Comparison of ENCODE assay signal across 27 cellular contexts in genomic region chr2:34030273-34030672, GRCh38.
"Had no signal": no experiment of that assay in that cellular context is flagged by ENCODE, and none has a peak within 500 bp of the region (broad histone marks: within the 10 kb centered on the region; RNA-seq: fewer than 3 reads in every experiment).

No MANE protein-coding gene starts in this region.

- H3K27me3 ChIP-seq: ascending aorta had no signal

- H3K36me3 ChIP-seq: ascending aorta had no signal

- DNase-seq: activated B cell treated with CpG ODN at 0.5 μM for 24 hours; activated CD4-positive, alpha-beta memory T cell treated with anti-CD3 and anti-CD28 coated beads for 36 hours; activated CD4-positive, alpha-beta T cell treated with anti-CD3 and anti-CD28 coated beads for 4 hours; activated CD4-positive, alpha-beta T cell treated with anti-CD3 and anti-CD28 coated beads, Interleukin-2, amount 10 ng/mL, durations not matched to agents 24 days and 14 days; activated CD4-positive, alpha-beta T cell treated with anti-CD3 and anti-CD28 coated beads, Interleukin-2, amount 50 U/mL, for 1 hour; activated CD4-positive, alpha-beta T cell treated with anti-CD3 and anti-CD28 coated beads, Interleukin-2, amount 50 U/mL, for 4 hours; activated CD4-positive, CD25-positive, alpha-beta regulatory T cell treated with anti-CD3 and anti-CD28 coated beads, Interleukin-2, amount 50 U/mL, for 72 hours; activated CD8-positive, alpha-beta memory T cell treated with anti-CD3 and anti-CD28 coated beads, Interleukin-2, amount 10 ng/mL, durations not matched to agents 7 days and 5 days; activated CD8-positive, alpha-beta memory T cell treated with anti-CD3 and anti-CD28 coated beads, Interleukin-2, amount 50 U/mL, for 48 hours; activated CD8-positive, alpha-beta T cell treated with anti-CD3 and anti-CD28 coated beads for 36 hours; activated effector memory CD4-positive, alpha-beta T cell treated with Interleukin-2 at 50 U/mL for 16 hours; activated gamma-delta T cell; activated naive CD4-positive, alpha-beta T cell treated with anti-CD3 and anti-CD28 coated beads, Interleukin-2, amount 10 ng/mL, durations not matched to agents 7 days and 5 days; activated naive CD4-positive, alpha-beta T cell treated with Interleukin-2 at 50 U/mL for 16 hours; activated naive CD8-positive, alpha-beta T cell treated with anti-CD3 and anti-CD28 coated beads, Interleukin-2, amount 10 ng/mL, durations not matched to agents 7 days and 5 days; activated naive CD8-positive, alpha-beta T cell treated with anti-CD3 and anti-CD28 coated beads, Interleukin-2, amount 50 U/mL, for 24 hours; activated T-cell treated with anti-CD3 and anti-CD28 coated beads, Interleukin-2, amount 50 U/mL, for 24 hours; activated T-cell treated with anti-CD3 and anti-CD28 coated beads, Interleukin-2, amount 50 U/mL, for 48 hours; amygdala; anterior cingulate cortex; caudate nucleus; cerebellar nuclear complex; T-helper 1 cell; T-helper 2 cell; T-helper 9 cell had no signal

- H3K4me1 ChIP-seq: ascending aorta had no signal

- H3K27ac ChIP-seq: ascending aorta, VCaP had no signal

- H3K9me3 ChIP-seq: ascending aorta had no signal

- H3K4me3 ChIP-seq: ascending aorta had no signal
